Comparison of ENCODE assay signal across 8 cellular contexts in the genomic region with DNA sequence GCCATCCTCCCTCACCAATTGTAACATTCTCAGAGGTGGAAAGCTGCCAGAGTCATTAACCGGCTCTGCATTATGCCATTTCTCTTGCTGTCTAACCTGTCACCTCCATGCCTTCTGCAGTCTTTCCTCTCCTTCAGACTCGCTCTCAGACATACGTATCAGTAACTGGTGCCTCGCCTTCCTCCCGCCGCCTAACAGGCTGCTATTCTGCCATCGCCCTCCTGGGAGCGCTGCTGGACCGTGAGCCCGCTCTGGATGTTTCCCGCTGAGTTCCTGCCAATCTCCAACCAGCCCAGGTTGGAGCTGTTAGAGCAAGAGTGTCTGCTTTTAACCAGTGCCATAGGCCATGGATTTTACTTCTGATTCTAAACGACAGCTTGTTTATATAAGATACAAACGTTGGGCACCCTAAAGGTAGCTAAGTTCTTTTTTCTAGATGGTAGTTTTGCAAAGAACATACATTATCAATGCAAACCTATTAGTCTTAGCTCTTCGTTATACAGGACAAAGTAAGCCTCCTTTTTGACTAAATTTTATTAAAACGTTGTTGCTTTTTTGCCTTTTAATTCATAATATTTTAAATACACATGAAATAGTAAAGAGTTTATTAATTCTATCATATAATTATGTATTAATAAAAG. TPM values are rescaled to one million over a fixed set of nuclear protein-coding genes. Genes with fewer than 3 reads are reported as not detected.
A peak's percentile ranks its signal among the peaks of the same experiment; 100 is the strongest.
DNase-seq lines count a peak whose midpoint lies in the region; ATAC-seq and TF ChIP-seq lines count a peak whose summit lies in the region.

No MANE protein-coding gene starts in this region.

- peaks cover 9% of the 10 kb centered on the region for H3K4me1 Mint-ChIP-seq in activated CD4-positive, alpha-beta memory T cell treated with anti-CD3 and anti-CD28 coated beads for 36 hours (ENCODE audit: low read depth)

- no peaks in the 10 kb centered on the region for H3K9me3 Mint-ChIP-seq in activated CD4-positive, alpha-beta memory T cell treated with anti-CD3 and anti-CD28 coated beads for 36 hours

- H3K27ac Mint-ChIP-seq in activated CD4-positive, alpha-beta memory T cell treated with anti-CD3 and anti-CD28 coated beads for 36 hours = no peak overlapping the region

- peak; percentile 91 for TF ChIP-seq CTCF in AG09309 (IDR thresholded peaks at IDR 0.05; ENCODE audit: control insufficient read depth, insufficient read depth, low read depth, low read length, missing control alignments)

- ATAC-seq in GM18868 (IDR thresholded peaks at IDR 0.05; ENCODE audit: unreplicated experiment) (peak; percentile 99), HG03064 (IDR thresholded peaks at IDR 0.05; ENCODE audit: low read depth, unreplicated experiment) (peak; percentile 89)

- peaks cover 12% of the 10 kb centered on the region for H3K27me3 Mint-ChIP-seq in activated CD4-positive, alpha-beta memory T cell treated with anti-CD3 and anti-CD28 coated beads for 36 hours

- POLR2A ChIA-PET in activated CD4-positive, alpha-beta memory T cell treated with anti-CD3 and anti-CD28 coated beads for 36 hours (lab: Charles Lee) = interaction anchor here (0.6 kb wide), 1 partner anchor 87 kb away, joined by 3 read pairs; no protein-coding TSS in a partner anchor

- H3K4me3 Mint-ChIP-seq in activated CD4-positive, alpha-beta memory T cell treated with anti-CD3 and anti-CD28 coated beads for 36 hours = no peak overlapping the region

- no peak overlapping the region for H3K4me3 ChIP-seq in AG09309 (ENCODE audit: control insufficient read depth, low read depth, low read length)

- DNase-seq in AG09309 (ENCODE audit: low read depth) (no peak), NCI-H748 (lab: John Stamatoyannopoulos, UW; ENCODE audit: unreplicated experiment) (peak; percentile 67), medulla oblongata (ENCODE audit: extremely low spot score) (peak; percentile 78)
- DNase-seq in activated CD4-positive, alpha-beta memory T cell treated with anti-CD3 and anti-CD28 coated beads for 36 hours = peak; percentile 81
- peak; percentile 41 for DNase-seq in effector CD4-positive, alpha-beta T cell
- DNase-seq in stimulated activated CD8-positive, alpha-beta memory T cell treated with anti-CD3 and anti-CD28 coated beads, Interleukin-15, amount 100 ng/mL, for 48 hours (ENCODE audit: low read depth in 2 of 2) = peak; percentile 37

- CTCF ChIA-PET in activated CD4-positive, alpha-beta memory T cell treated with anti-CD3 and anti-CD28 coated beads for 36 hours (lab: Charles Lee) = interaction anchor here (0.6 to 3.9 kb wide), 30 partner anchors 9 to 1841 kb away, joined by 3 to 81 read pairs (median 4); partner anchors contain the start of genes AGA and NEIL3

- intact Hi-C loops in activated CD4-positive, alpha-beta memory T cell treated with anti-CD3 and anti-CD28 coated beads for 36 hours (cut with micrococcal nuclease) = loop anchor here (1.0 to 2.0 kb wide), 4 partner anchors 59 to 305 kb away; partner anchors contain the start of genes AGA and NEIL3

- no peaks in the 10 kb centered on the region for H3K36me3 Mint-ChIP-seq in activated CD4-positive, alpha-beta memory T cell treated with anti-CD3 and anti-CD28 coated beads for 36 hours

RNA-seq across cellular contexts. Expression of gene NEIL3, which starts 59.5 kb away (rescaled TPM):
- total RNA-seq in activated CD4-positive, alpha-beta memory T cell treated with anti-CD3 and anti-CD28 coated beads for 36 hours = 10 to 100 TPM; 18.2 to 18.3 TPM
